In genomic region chr2:239626971-239627598, GRCh38 we compare ENCODE assay signal across 30 cellular contexts.
DNase-seq lines count a peak whose midpoint lies in the region; ATAC-seq, FAIRE-seq and TF ChIP-seq lines count a peak whose summit lies in the region.
"Had no signal": no experiment of that assay in that cellular context is flagged by ENCODE, and none has a peak within 500 bp of the region (broad histone marks: within the 10 kb centered on the region; RNA-seq: fewer than 3 reads in every experiment).

No MANE protein-coding gene starts in this region.

- no peak overlapping the region for H3K4ac ChIP-seq in H9 (ENCODE audit: low read depth, low read length)

- H2BK20ac ChIP-seq in H9 (ENCODE audit: low read depth, low read length, poor library complexity, severe bottlenecking) = no peak overlapping the region

- no peak overlapping the region for H2BK120ac ChIP-seq in H9 (ENCODE audit: low read depth, low read length, poor library complexity, severe bottlenecking)

- intact Hi-C loops in Right ventricle myocardium inferior (cut with DNase I) = no loop called here

- no peak for ATAC-seq in Right ventricle myocardium inferior
- no peak for ATAC-seq in central memory CD8-positive, alpha-beta T cell (replicated peaks; ENCODE audit: extremely low read depth, poor library complexity, severe bottlenecking)
- ATAC-seq in GM21825 (IDR thresholded peaks at IDR 0.05; ENCODE audit: unreplicated experiment) = no peak
- no peak for ATAC-seq in HG03432 (IDR thresholded peaks at IDR 0.05; ENCODE audit: unreplicated experiment)
- ATAC-seq: body of pancreas, gastroesophageal sphincter, K562 had no signal

- no peak overlapping the region for H3K4me2 ChIP-seq in H9 (ENCODE audit: insufficient read depth, insufficient read length, low read length)
- H3K4me2 ChIP-seq: hepatocyte had no signal

- no CpG with 5 or more reads among the region's 16 CpGs for WGBS in H9 (ENCODE audit: extremely low coverage, insufficient read length, low lambda C conversion rate)

- H3K4me1 ChIP-seq in right atrium auricular region = no peaks in the 10 kb centered on the region
- no peaks in the 10 kb centered on the region for H3K4me1 ChIP-seq in H9 (ENCODE audit: insufficient read depth, low read length)
- H3K4me1 ChIP-seq: body of pancreas, HAP-1, Peyer's patch, prostate gland, SJSA1, thyroid gland had no signal

- H2BK12ac ChIP-seq in H9 (ENCODE audit: insufficient read length, low read depth, low read length) = no peak overlapping the region

- H3K9me3 Mint-ChIP-seq in H9 = no peaks in the 10 kb centered on the region
- H3K9me3 Mint-ChIP-seq in central memory CD8-positive, alpha-beta T cell = no peaks in the 10 kb centered on the region
- H3K9me3 Mint-ChIP-seq: activated T-cell treated with anti-CD3 and anti-CD28 coated beads, Interleukin-2, amount 50 U/mL, for 24 hours; stimulated activated naive CD8-positive, alpha-beta T cell treated with anti-CD3 and anti-CD28 coated beads, Interleukin-15, Interleukin-2, amounts not matched to agents 100 ng/mL and 50 ng/mL, for 24 hours had no signal

- FAIRE-seq in urothelium cell line (lab: Jason Lieb, UNC) = no peak
- FAIRE-seq: K562 had no signal

- H3K23me2 ChIP-seq in H9 (ENCODE audit: insufficient read length, low read depth, low read length, poor library complexity, severe bottlenecking) = no peaks in the 10 kb centered on the region

- H3K79me2 ChIP-seq in H9 (ENCODE audit: insufficient read depth, low read length) = no peaks in the 10 kb centered on the region
- H3K79me2 ChIP-seq: hepatocyte had no signal

- no peaks in the 10 kb centered on the region for H3K79me1 ChIP-seq in H9 (ENCODE audit: insufficient read depth, low read depth, low read length, poor library complexity, severe bottlenecking)

- H3K9me3 ChIP-seq in right atrium auricular region (no peaks in the 10 kb centered on the region), H9 (ENCODE audit: control insufficient read depth, low read depth, low read length) (no peaks in the 10 kb centered on the region)
- H3K9me3 ChIP-seq: body of pancreas, gastroesophageal sphincter, HAP-1, Peyer's patch, prostate gland, SJSA1, thyroid gland had no signal

- H2AK5ac ChIP-seq in H9 (ENCODE audit: insufficient read length, low read length) = no peak overlapping the region

- H3K4me3 Mint-ChIP-seq in H9 = no peak overlapping the region
- H3K4me3 Mint-ChIP-seq in central memory CD8-positive, alpha-beta T cell = peak overlapping the region; percentile 45
- H3K4me3 Mint-ChIP-seq: activated T-cell treated with anti-CD3 and anti-CD28 coated beads, Interleukin-2, amount 50 U/mL, for 24 hours; stimulated activated naive CD8-positive, alpha-beta T cell treated with anti-CD3 and anti-CD28 coated beads, Interleukin-15, Interleukin-2, amounts not matched to agents 100 ng/mL and 50 ng/mL, for 24 hours had no signal

- H3K27ac ChIP-seq in right atrium auricular region (no peak overlapping the region), H9 (ENCODE audit: insufficient read length, low read depth, low read length) (no peak overlapping the region)
- H3K27ac ChIP-seq: BLaER1, body of pancreas, gastroesophageal sphincter, hepatocyte, Peyer's patch, prostate gland, SJSA1, thyroid gland had no signal

- H3T11ph ChIP-seq in H9 (ENCODE audit: low read length) = no peak overlapping the region

- no peaks in the 10 kb centered on the region for H4K20me1 ChIP-seq in H9 (ENCODE audit: control insufficient read depth, insufficient read depth, insufficient read length)
- H4K20me1 ChIP-seq: BLaER1 had no signal

- no peaks in the 10 kb centered on the region for H3K36me3 ChIP-seq in right atrium auricular region
- H3K36me3 ChIP-seq: BLaER1, gastroesophageal sphincter, HAP-1, Peyer's patch, prostate gland, SJSA1, thyroid gland had no signal

- H4K5ac ChIP-seq in H9 (ENCODE audit: insufficient read length, low read depth, low read length) = no peak overlapping the region

- H3K23ac ChIP-seq in H9 (ENCODE audit: insufficient read length, low read depth, low read length) = no peak overlapping the region

- no peak overlapping the region for H3K56ac ChIP-seq in H9 (ENCODE audit: insufficient read length, low read depth, low read length)

- TF ChIP-seq CTCF in right atrium auricular region (IDR thresholded peaks at IDR 0.05) = no peak
- TF ChIP-seq CTCF in H9 (conservative IDR thresholded peaks at IDR 0.05) = no peak

- H3K27me3 ChIP-seq in right atrium auricular region (no peaks in the 10 kb centered on the region), H9 (ENCODE audit: insufficient read depth, low read length) (no peaks in the 10 kb centered on the region)
- H3K27me3 ChIP-seq: BLaER1, body of pancreas, gastroesophageal sphincter, hepatocyte, Peyer's patch, thyroid gland had no signal

- no peak overlapping the region for H4K91ac ChIP-seq in H9 (ENCODE audit: insufficient read length, low read depth, low read length)

- H3K36me3 Mint-ChIP-seq in H9 (ENCODE audit: insufficient read depth in 1 of 3, low read depth in 3 of 3) = no peaks in the 10 kb centered on the region
- H3K36me3 Mint-ChIP-seq in central memory CD8-positive, alpha-beta T cell (ENCODE audit: insufficient read depth) = peaks cover 10% of the 10 kb centered on the region

- H3K18ac ChIP-seq in H9 (ENCODE audit: insufficient read length, low read depth, low read length) = no peak overlapping the region

- H3K4me3 ChIP-seq in right atrium auricular region = no peak overlapping the region
- H3K4me3 ChIP-seq: BLaER1, body of pancreas, gastroesophageal sphincter, HAP-1, hepatocyte, K562, Peyer's patch, prostate gland, SJSA1, thyroid gland had no signal

- H3K27ac Mint-ChIP-seq in H9 = peak overlapping the region in 2 of 3 experiments; percentile 57 to 80; a peak in 2 of 7 replicates
- H3K27ac Mint-ChIP-seq in central memory CD8-positive, alpha-beta T cell (ENCODE audit: low read depth) = peak overlapping the region; percentile 74
- H3K27ac Mint-ChIP-seq: activated T-cell treated with anti-CD3 and anti-CD28 coated beads, Interleukin-2, amount 50 U/mL, for 24 hours; stimulated activated naive CD8-positive, alpha-beta T cell treated with anti-CD3 and anti-CD28 coated beads, Interleukin-15, Interleukin-2, amounts not matched to agents 100 ng/mL and 50 ng/mL, for 24 hours had no signal

- H3K9ac ChIP-seq in H9 (ENCODE audit: extremely low read depth, insufficient read length, low read length) = no peak overlapping the region
- H3K9ac ChIP-seq: BLaER1 had no signal

- H2BK15ac ChIP-seq in H9 (ENCODE audit: low read depth, low read length) = no peak overlapping the region

- H3K27me3 Mint-ChIP-seq in H9 (ENCODE audit: low read depth) = 0 out of 2 replicates have a peak, but pooled peaks cover 1% of the 10 kb centered on the region
- H3K27me3 Mint-ChIP-seq in central memory CD8-positive, alpha-beta T cell = no peaks in the 10 kb centered on the region
- H3K27me3 Mint-ChIP-seq: stimulated activated naive CD8-positive, alpha-beta T cell treated with anti-CD3 and anti-CD28 coated beads, Interleukin-15, Interleukin-2, amounts not matched to agents 100 ng/mL and 50 ng/mL, for 24 hours had no signal

- no peak overlapping the region for H2BK5ac ChIP-seq in H9 (ENCODE audit: insufficient read length, low read length)

- no peak overlapping the region for H3K14ac ChIP-seq in H9 (ENCODE audit: insufficient read depth, low read length)

- H4K8ac ChIP-seq in H9 (replicated peaks; ENCODE audit: insufficient read length, low read depth, low read length) = no peak overlapping the region

- H3K4me1 Mint-ChIP-seq in H9 = peaks cover 11 to 12% of the 10 kb centered on the region in 2 experiments
- H3K4me1 Mint-ChIP-seq in central memory CD8-positive, alpha-beta T cell = peaks cover 78% of the 10 kb centered on the region

- no peak overlapping the region for H2AFZ ChIP-seq in H9 (ENCODE audit: low read length)
- H2AFZ ChIP-seq: hepatocyte had no signal

- DNase-seq in right atrium auricular region (ENCODE audit: low spot score) (peak; percentile 50), Right ventricle myocardium inferior (ENCODE audit: missing footprints) (no peak), H9 (no peak), urothelium cell line (ENCODE audit: low spot score) (peak; percentile 45), NCI-H2196 (lab: John Stamatoyannopoulos, UW; ENCODE audit: unreplicated experiment) (no peak)
- no peak for DNase-seq in central memory CD8-positive, alpha-beta T cell (ENCODE audit: low spot score in 2 of 2)
- DNase-seq: ACHN; activated CD4-positive, alpha-beta T cell treated with anti-CD3 and anti-CD28 coated beads for 1 hour; activated gamma-delta T cell; activated T-cell treated with anti-CD3 and anti-CD28 coated beads, Interleukin-2, amount 50 U/mL, for 24 hours; body of pancreas; Calu3; cerebellar nuclear complex; mesenchymal stem cell; NCI-H1105 treated with DMSO at 0.1 percent for 48 hours; NCI-H2029; NCI-H226; Peyer's patch; stimulated activated CD4-positive, alpha-beta T cell treated with anti-CD3 and anti-CD28 coated beads, Interleukin-15, amount 100 ng/mL, for 24 hours; thyroid gland had no signal

Comparison
In these comparisons a context has a peak if more than half of its experiments do, and no peak if none do; other contexts are left out.
1. DNase-seq: peak in right atrium auricular region (single experiment) and urothelium cell line (single experiment); none in Right ventricle myocardium inferior (single experiment), H9 (single experiment), central memory CD8-positive, alpha-beta T cell (0 of 2) and NCI-H2196 (single experiment).